ENCODE assay signal across 8 cellular contexts in genomic region chr17:50626037-50626574, GRCh38. TPM values are rescaled to one million over a fixed set of nuclear protein-coding genes. Genes with fewer than 3 reads are reported as not detected.
DNase-seq lines count a peak whose midpoint lies in the region; ATAC-seq and TF ChIP-seq lines count a peak whose summit lies in the region.

No MANE protein-coding gene starts in this region.

- H3K9me2 ChIP-seq in hepatocyte (replicated peaks; ENCODE audit: insufficient read depth), result no peaks in the 10 kb centered on the region

- H3K4me3 ChIP-seq in GM06990 (replicated peaks; ENCODE audit: low read depth, low read length) (no peak overlapping the region), hepatocyte (no peak overlapping the region)

- H3K27ac ChIP-seq in hepatocyte, result no peak overlapping the region

- no peak overlapping the region for H3K4me2 ChIP-seq in hepatocyte

- TF ChIP-seq CTCF in GM06990 (IDR thresholded peaks at IDR 0.05; ENCODE audit: insufficient read depth, low read length, poor library complexity, severe bottlenecking), result peak; percentile 83
- peak; percentile 65 for TF ChIP-seq CTCF in hepatocyte (IDR thresholded peaks at IDR 0.05; ENCODE audit: poor library complexity)

- H4K20me1 ChIP-seq in hepatocyte (ENCODE audit: insufficient read depth, poor library complexity, severe bottlenecking), result no peaks in the 10 kb centered on the region

- no peaks in the 10 kb centered on the region for H3K79me2 ChIP-seq in hepatocyte

- H3K27me3 ChIP-seq in GM06990 (replicated peaks; ENCODE audit: control insufficient read depth, insufficient read depth, low read length), result no peaks in the 10 kb centered on the region; the same call in none of the 2 replicates
- no peaks in the 10 kb centered on the region for H3K27me3 ChIP-seq in hepatocyte

- H3K9me3 ChIP-seq in hepatocyte (ENCODE audit: low read depth), result no peaks in the 10 kb centered on the region

- peaks cover 20% of the 10 kb centered on the region for H3K4me1 ChIP-seq in hepatocyte (ENCODE audit: insufficient read depth)

- WGBS in hepatocyte (ENCODE audit: low lambda C conversion rate, missing lambda C conversion rate), result 61% methylated on average over 15 of the region's 19 CpGs

- DNase-seq in GM06990 (ENCODE audit: extremely low read depth, insufficient read length) (peak; percentile 54), MV-4-11 (lab: John Stamatoyannopoulos, UW) (peak; percentile 35), T-helper 2 cell (peak; percentile 21 to 65 (median 35)), amniotic stem cell (lab: John Stamatoyannopoulos, UW) (peak; percentile 58), hepatocyte (ENCODE audit: low spot score) (peak; percentile 85), smooth muscle cell of the brain vasculature (ENCODE audit: low read depth, low spot score) (peak; percentile 33)

- H3K36me3 ChIP-seq in GM06990 (ENCODE audit: control insufficient read depth, insufficient read depth, low read length) (no peaks in the 10 kb centered on the region), hepatocyte (replicated peaks; ENCODE audit: insufficient read depth, low read depth) (no peaks in the 10 kb centered on the region)

- no peak overlapping the region for H2AFZ ChIP-seq in hepatocyte

- ATAC-seq in GM21737 (IDR thresholded peaks at IDR 0.05; ENCODE audit: unreplicated experiment) (no peak), GM21529 (IDR thresholded peaks at IDR 0.05; ENCODE audit: unreplicated experiment) (no peak)

RNA-seq across cellular contexts. Expression of gene ABCC3, which starts 8.6 kb away (rescaled TPM):
- 12.6 and 18.1 TPM in 2 replicates for total RNA-seq in hepatocyte
- polyA plus RNA-seq in hepatocyte, result 16.9 and 19.2 TPM in 2 replicates

Comparison
In these comparisons a context has a peak if more than half of its experiments do, and no peak if none do; other contexts are left out.
1. DNase-seq: peak in every context shown above with its lines; median percentile 85 in hepatocyte; 58 in amniotic stem cell; 54 in GM06990; 35 in MV-4-11; 35 in T-helper 2 cell; 33 in smooth muscle cell of the brain vasculature.